ENCODE assay signal across 12 cellular contexts in the genomic region with DNA sequence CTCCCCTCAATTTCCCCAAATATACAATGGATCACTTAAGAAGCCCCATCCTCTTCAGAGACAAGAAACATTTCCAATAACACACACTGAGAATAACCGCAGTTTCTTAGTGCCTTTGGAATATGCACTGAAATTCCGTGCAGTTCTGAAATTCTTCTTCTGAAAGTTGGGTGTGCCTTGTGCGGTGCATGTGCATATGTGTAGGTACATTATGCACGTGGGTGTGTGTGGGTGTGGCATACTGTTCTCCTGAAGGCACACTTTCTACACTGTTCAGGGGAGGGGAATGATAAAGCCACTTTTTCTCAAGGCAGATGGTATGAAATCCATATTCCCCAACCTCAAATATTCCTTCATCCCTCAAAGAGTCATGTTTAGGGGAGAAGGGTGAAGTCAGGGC. TPM values are rescaled to one million over a fixed set of nuclear protein-coding genes. Genes with fewer than 3 reads are reported as not detected.
DNase-seq lines count a peak whose midpoint lies in the region; ATAC-seq and TF ChIP-seq lines count a peak whose summit lies in the region.
"Had no signal": no experiment of that assay in that cellular context is flagged by ENCODE, and none has a peak within 500 bp of the region (broad histone marks: within the 10 kb centered on the region; RNA-seq: fewer than 3 reads in every experiment).

No MANE protein-coding gene starts in this region.

- CTCF ChIA-PET in Panc1 (lab: Charles Lee), result no interaction called here

- no peaks in the 10 kb centered on the region for H3K9me3 ChIP-seq in HAP-1
- H3K9me3 ChIP-seq in Panc1 (ENCODE audit: control insufficient read depth, insufficient read depth, low read depth, low read length), result no peaks in the 10 kb centered on the region

- H3K4me3 Mint-ChIP-seq in neural crest cell, result peak overlapping the region; percentile 88

- no peaks in the 10 kb centered on the region for H3K9me3 Mint-ChIP-seq in neural crest cell

- H3K27me3 ChIP-seq in HAP-1 (ENCODE audit: low read depth) (no peaks in the 10 kb centered on the region), Panc1 (ENCODE audit: control insufficient read depth, insufficient read depth, low read length) (peaks cover 49% of the 10 kb centered on the region)

- no peaks in the 10 kb centered on the region for H3K36me3 Mint-ChIP-seq in neural crest cell (ENCODE audit: low read depth)

- POLR2A ChIA-PET in Panc1 (lab: Charles Lee), result no interaction called here

- peaks cover 55% of the 10 kb centered on the region for H3K27me3 Mint-ChIP-seq in neural crest cell (ENCODE audit: low read depth)

- peaks cover 22% of the 10 kb centered on the region for H3K4me1 Mint-ChIP-seq in neural crest cell

- peak overlapping the region; percentile 60 for H3K4me3 ChIP-seq in HAP-1
- no peak overlapping the region for H3K4me3 ChIP-seq in Panc1 (ENCODE audit: low read depth in 2 of 2, low read length in 2 of 2)
- H3K4me3 ChIP-seq in epithelial cell of esophagus (ENCODE audit: low read length), result peak overlapping the region; percentile 72

- ATAC-seq in Panc1 (no peak), HG02970 (IDR thresholded peaks at IDR 0.05; ENCODE audit: low FRiP score, unreplicated experiment) (no peak)

- TF ChIP-seq CTCF in Panc1 (IDR thresholded peaks at IDR 0.05), result 0 out of 2 replicates have a peak, but pooled peaks have one; percentile 7
- TF ChIP-seq CTCF in epithelial cell of esophagus (IDR thresholded peaks at IDR 0.05; ENCODE audit: insufficient read depth, low read depth, low read length, missing control alignments), result no peak
- no peak for TF ChIP-seq CTCF in neural crest cell (conservative IDR thresholded peaks at IDR 0.05)

- intact Hi-C loops in Panc1 (cut with micrococcal nuclease; ENCODE audit: unreplicated experiment), result no loop called here

- H3K4me1 ChIP-seq in HAP-1 (peaks cover 48% of the 10 kb centered on the region), Panc1 (ENCODE audit: control insufficient read depth, insufficient read depth, low read length) (peaks cover 7% of the 10 kb centered on the region; the same call in 1 of the 2 replicates)

- no peak overlapping the region for H3K27ac ChIP-seq in Panc1 (ENCODE audit: low read length)

- H3K36me3 ChIP-seq in HAP-1 (replicated peaks), result no peaks in the 10 kb centered on the region; the same call in 1 of the 2 replicates
- H3K36me3 ChIP-seq in Panc1 (ENCODE audit: control insufficient read depth, insufficient read depth, low read length), result 0 out of 2 replicates have a peak, but pooled peaks cover 4% of the 10 kb centered on the region

- in situ Hi-C loops in HAP-1 (cut with MboI; ENCODE audit: low sequenced_read_pairs) (no loop called here), Panc1 (cut with HindIII; ENCODE audit: low pct_unique_long_range_greater_than_20kb, low sequenced_read_pairs) (no loop called here)

- H3K27ac Mint-ChIP-seq in neural crest cell (ENCODE audit: unreplicated experiment), result no peak overlapping the region

- peak; percentile 40 to 52 for DNase-seq in HAP-1 (ENCODE audit: low spot score in 2 of 2)
- no peak for DNase-seq in Panc1 (ENCODE audit: low read depth, low spot score)
- peak; percentile 29 for DNase-seq in epithelial cell of esophagus (ENCODE audit: low read depth)
- no peak for DNase-seq in neural crest cell (ENCODE audit: low read depth, low spot score)
- no peak for DNase-seq in mucosa of gallbladder (ENCODE audit: low spot score)
- DNase-seq in NCI-H446 (lab: John Stamatoyannopoulos, UW), result no peak
- DNase-seq: Kasumi-1; left ventricle myocardium superior; NCI-H2171; stimulated activated CD4-positive, alpha-beta T cell treated with anti-CD3 and anti-CD28 coated beads, Interleukin-2, amount 100 ng/mL, for 24 hours; T1000 had no signal

- no TSS peak for BruUV-seq in Panc1 (replicated peaks; lab: Mats Ljungman, UMichigan)

RNA-seq across cellular contexts. Expression of gene EXPH5, which starts 1.7 kb away (rescaled TPM):
- 0.85 TPM for total RNA-seq in Panc1 (2021; ENCODE audit: unreplicated experiment)
- 0.04 TPM for polyA plus RNA-seq in Panc1 (2012; ENCODE audit: insufficient read length)
- total RNA-seq in neural crest cell, result 0.68 TPM in 2 replicates
- total RNA-seq in mucosa of gallbladder, result 5.6 TPM

Comparison
In these comparisons a context has a peak if more than half of its experiments do, and no peak if none do; other contexts are left out.
1. DNase-seq: peak in HAP-1 (2 of 2) and epithelial cell of esophagus (single experiment); none in Panc1 (single experiment), neural crest cell (single experiment), mucosa of gallbladder (single experiment) and NCI-H446 (0 of 2).
2. H3K4me3 ChIP-seq: peak in HAP-1 (single experiment) and epithelial cell of esophagus (single experiment); none in Panc1 (0 of 2).